13 cellular contexts compared by ENCODE assay signal in the genomic region with DNA sequence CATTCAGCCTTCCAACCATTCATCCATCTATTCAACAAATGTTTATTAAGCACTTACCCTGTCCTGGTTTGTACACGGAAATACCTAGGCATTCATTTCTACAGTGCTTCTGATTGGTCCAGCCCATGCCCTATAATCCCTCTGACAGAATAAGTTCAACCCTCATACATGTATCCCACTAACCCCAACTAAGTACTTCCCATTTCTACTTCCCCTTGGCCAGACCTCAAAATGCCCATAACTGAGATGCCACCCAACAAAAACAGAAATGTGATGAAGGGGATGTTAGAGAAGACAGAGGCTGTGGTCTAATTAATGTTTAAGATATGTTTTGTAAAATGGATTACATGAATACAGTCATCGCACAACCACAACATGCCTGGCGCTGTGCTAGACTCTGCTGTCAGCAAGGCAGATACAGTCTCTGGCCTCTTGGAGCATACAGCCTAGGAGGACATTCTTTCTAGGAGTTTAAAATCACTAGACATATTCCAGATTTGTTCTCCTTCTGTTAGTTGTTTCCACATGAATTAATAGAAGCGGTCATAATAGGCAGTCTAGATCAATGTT. TPM values are rescaled to one million over a fixed set of nuclear protein-coding genes. Genes with fewer than 3 reads are reported as not detected.
DNase-seq lines count a peak whose midpoint lies in the region; ATAC-seq and TF ChIP-seq lines count a peak whose summit lies in the region.
"Had no signal": no experiment of that assay in that cellular context is flagged by ENCODE, and none has a peak within 500 bp of the region (broad histone marks: within the 10 kb centered on the region; RNA-seq: fewer than 3 reads in every experiment).

No MANE protein-coding gene starts in this region.

- H3K4me1 ChIP-seq in DND-41 (ENCODE audit: insufficient read depth, low read length) (peaks cover 49% of the 10 kb centered on the region), prostate gland (replicated peaks) (no peaks in the 10 kb centered on the region)
- H3K4me1 ChIP-seq: parathyroid adenoma, SJSA1 had no signal

- TF ChIP-seq CTCF in DND-41 (IDR thresholded peaks at IDR 0.05; ENCODE audit: borderline replicate concordance, extremely low read depth, low read length, poor library complexity, severe bottlenecking) (no peak), prostate gland (IDR thresholded peaks at IDR 0.05) (no peak)

- DNase-seq in CD1c-positive myeloid dendritic cell (ENCODE audit: extremely low spot score) (peak; percentile 64), DND-41 (no peak), NOMO-1 (lab: John Stamatoyannopoulos, UW; ENCODE audit: unreplicated experiment in 2 of 2) (peak; percentile 71 to 85), prostate gland (ENCODE audit: low spot score) (no peak)
- no peak for DNase-seq in effector memory CD8-positive, alpha-beta T cell
- DNase-seq: hypothalamus; mammary epithelial cell; stimulated activated CD4-positive, alpha-beta T cell treated with anti-CD3 and anti-CD28 coated beads, Interleukin-4, amount 100 ng/mL, for 1 hour had no signal

- no peaks in the 10 kb centered on the region for H3K27me3 Mint-ChIP-seq in effector memory CD8-positive, alpha-beta T cell

- intact Hi-C loops in prostate gland (cut with DNase I): no loop called here

- H3K4me3 ChIP-seq in DND-41 (ENCODE audit: low read depth in 1 of 2, low read length in 2 of 2): no peak overlapping the region
- H3K4me3 ChIP-seq in prostate gland: no peak overlapping the region
- H3K4me3 ChIP-seq: SJSA1 had no signal

- no peak for TF ChIP-seq POLR2A in prostate gland (IDR thresholded peaks at IDR 0.05)

- H3K4me3 Mint-ChIP-seq in effector memory CD8-positive, alpha-beta T cell: no peak overlapping the region

- no peak overlapping the region for H3K9ac ChIP-seq in DND-41 (ENCODE audit: low read depth, low read length)
- H3K9ac ChIP-seq: parathyroid adenoma had no signal

- no peak overlapping the region for H3K27ac Mint-ChIP-seq in effector memory CD8-positive, alpha-beta T cell

- H3K9me3 Mint-ChIP-seq in effector memory CD8-positive, alpha-beta T cell: no peaks in the 10 kb centered on the region

- no peaks in the 10 kb centered on the region for H3K27me3 ChIP-seq in DND-41 (ENCODE audit: insufficient read depth, low read length, poor library complexity)
- H3K27me3 ChIP-seq in prostate gland (replicated peaks; ENCODE audit: insufficient read depth): no peaks in the 10 kb centered on the region

- H3K36me3 Mint-ChIP-seq in effector memory CD8-positive, alpha-beta T cell (ENCODE audit: insufficient read depth): peaks cover 41% of the 10 kb centered on the region

- WGBS in prostate gland: 79% methylated on average over 4 of the region's 4 CpGs

- H3K36me3 ChIP-seq in DND-41 (ENCODE audit: insufficient read depth, low read length): peaks cover 21% of the 10 kb centered on the region
- no peaks in the 10 kb centered on the region for H3K36me3 ChIP-seq in prostate gland
- H3K36me3 ChIP-seq: SJSA1 had no signal

- H2AFZ ChIP-seq in DND-41 (ENCODE audit: low read depth, low read length): no peak overlapping the region
- H2AFZ ChIP-seq: parathyroid adenoma had no signal

- H3K9me3 ChIP-seq in DND-41 (ENCODE audit: insufficient read depth, low read length, severe bottlenecking) (no peaks in the 10 kb centered on the region), prostate gland (no peaks in the 10 kb centered on the region)
- H3K9me3 ChIP-seq: SJSA1 had no signal

- peak overlapping the region; percentile 37; the same call in 1 of the 2 replicates for H3K4me2 ChIP-seq in DND-41 (ENCODE audit: insufficient read depth, low read length)

- H3K4me1 Mint-ChIP-seq in effector memory CD8-positive, alpha-beta T cell (ENCODE audit: low read depth in 2 of 2): peaks cover 46 to 63% of the 10 kb centered on the region in 2 donors

- H3K79me2 ChIP-seq in DND-41 (ENCODE audit: insufficient read depth, low read length): peaks cover 97% of the 10 kb centered on the region
- H3K79me2 ChIP-seq: parathyroid adenoma had no signal

- H4K20me1 ChIP-seq in DND-41 (ENCODE audit: insufficient read depth, low read length): no peaks in the 10 kb centered on the region

- ATAC-seq in DND-41 (ENCODE audit: insufficient read depth, low read depth) (no peak), HG03135 (IDR thresholded peaks at IDR 0.05; ENCODE audit: unreplicated experiment) (no peak), HG03045 (IDR thresholded peaks at IDR 0.05; ENCODE audit: unreplicated experiment) (no peak)
- ATAC-seq in effector memory CD8-positive, alpha-beta T cell (replicated peaks): peak; percentile 18

- H3K27ac ChIP-seq in DND-41 (ENCODE audit: low read length) (peak overlapping the region; percentile 22; the same call in 1 of the 2 replicates), prostate gland (no peak overlapping the region)
- H3K27ac ChIP-seq: parathyroid adenoma, SJSA1 had no signal

RNA-seq across cellular contexts. Expression of a gene that starts 6.4 kb away (rescaled TPM):
- 1 to 10 TPM; 3.0 to 4.7 TPM for total RNA-seq in prostate gland
- total RNA-seq: mammary epithelial cell, NCI-H460, SJSA1 had no signal

RNA-seq across cellular contexts. Expression of a gene that starts 33.8 kb away (rescaled TPM):
- under 1 TPM; 0.14 to 0.51 TPM for total RNA-seq in prostate gland
- total RNA-seq: NCI-H460, SJSA1 had no signal

RNA-seq across cellular contexts. Expression of a gene that starts 58.4 kb away (rescaled TPM):
- total RNA-seq in prostate gland: under 1 TPM; 0.17 to 0.36 TPM
- total RNA-seq: mammary epithelial cell, NCI-H460, SJSA1 had no signal

Comparison
In these comparisons a context has a peak if more than half of its experiments do, and no peak if none do; other contexts are left out.
1. DNase-seq: peak in CD1c-positive myeloid dendritic cell (single experiment) and NOMO-1 (2 of 2); none in DND-41 (single experiment), effector memory CD8-positive, alpha-beta T cell (0 of 3) and prostate gland (single experiment).